Comparison of ENCODE assay signal across 1 cellular context in genomic region chr5:74865799-74866652, GRCh38.
TF ChIP-seq lines count a peak whose summit lies in the region.

A gene with protein sequence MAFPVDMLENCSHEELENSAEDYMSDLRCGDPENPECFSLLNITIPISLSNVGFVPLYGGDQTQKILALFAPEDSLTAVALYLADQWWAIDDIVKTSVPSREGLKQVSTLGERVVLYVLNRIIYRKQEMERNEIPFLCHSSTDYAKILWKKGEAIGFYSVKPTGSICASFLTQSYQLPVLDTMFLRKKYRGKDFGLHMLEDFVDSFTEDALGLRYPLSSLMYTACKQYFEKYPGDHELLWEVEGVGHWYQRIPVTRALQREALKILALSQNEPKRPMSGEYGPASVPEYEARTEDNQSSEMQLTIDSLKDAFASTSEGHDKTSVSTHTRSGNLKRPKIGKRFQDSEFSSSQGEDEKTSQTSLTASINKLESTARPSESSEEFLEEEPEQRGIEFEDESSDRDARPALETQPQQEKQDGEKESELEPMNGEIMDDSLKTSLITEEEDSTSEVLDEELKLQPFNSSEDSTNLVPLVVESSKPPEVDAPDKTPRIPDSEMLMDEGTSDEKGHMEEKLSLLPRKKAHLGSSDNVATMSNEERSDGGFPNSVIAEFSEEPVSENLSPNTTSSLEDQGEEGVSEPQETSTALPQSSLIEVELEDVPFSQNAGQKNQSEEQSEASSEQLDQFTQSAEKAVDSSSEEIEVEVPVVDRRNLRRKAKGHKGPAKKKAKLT (minus strand): TSS chr5:74866387. CDS start chr5:74841676, 24,711 bp downstream.

TF ChIP-seq in HepG2, 621 proteins besides CTCF, POLR2A, EP300 and RAD21 (continued from another document and continues in another):
- TF ChIP-seq, protein P1, sequence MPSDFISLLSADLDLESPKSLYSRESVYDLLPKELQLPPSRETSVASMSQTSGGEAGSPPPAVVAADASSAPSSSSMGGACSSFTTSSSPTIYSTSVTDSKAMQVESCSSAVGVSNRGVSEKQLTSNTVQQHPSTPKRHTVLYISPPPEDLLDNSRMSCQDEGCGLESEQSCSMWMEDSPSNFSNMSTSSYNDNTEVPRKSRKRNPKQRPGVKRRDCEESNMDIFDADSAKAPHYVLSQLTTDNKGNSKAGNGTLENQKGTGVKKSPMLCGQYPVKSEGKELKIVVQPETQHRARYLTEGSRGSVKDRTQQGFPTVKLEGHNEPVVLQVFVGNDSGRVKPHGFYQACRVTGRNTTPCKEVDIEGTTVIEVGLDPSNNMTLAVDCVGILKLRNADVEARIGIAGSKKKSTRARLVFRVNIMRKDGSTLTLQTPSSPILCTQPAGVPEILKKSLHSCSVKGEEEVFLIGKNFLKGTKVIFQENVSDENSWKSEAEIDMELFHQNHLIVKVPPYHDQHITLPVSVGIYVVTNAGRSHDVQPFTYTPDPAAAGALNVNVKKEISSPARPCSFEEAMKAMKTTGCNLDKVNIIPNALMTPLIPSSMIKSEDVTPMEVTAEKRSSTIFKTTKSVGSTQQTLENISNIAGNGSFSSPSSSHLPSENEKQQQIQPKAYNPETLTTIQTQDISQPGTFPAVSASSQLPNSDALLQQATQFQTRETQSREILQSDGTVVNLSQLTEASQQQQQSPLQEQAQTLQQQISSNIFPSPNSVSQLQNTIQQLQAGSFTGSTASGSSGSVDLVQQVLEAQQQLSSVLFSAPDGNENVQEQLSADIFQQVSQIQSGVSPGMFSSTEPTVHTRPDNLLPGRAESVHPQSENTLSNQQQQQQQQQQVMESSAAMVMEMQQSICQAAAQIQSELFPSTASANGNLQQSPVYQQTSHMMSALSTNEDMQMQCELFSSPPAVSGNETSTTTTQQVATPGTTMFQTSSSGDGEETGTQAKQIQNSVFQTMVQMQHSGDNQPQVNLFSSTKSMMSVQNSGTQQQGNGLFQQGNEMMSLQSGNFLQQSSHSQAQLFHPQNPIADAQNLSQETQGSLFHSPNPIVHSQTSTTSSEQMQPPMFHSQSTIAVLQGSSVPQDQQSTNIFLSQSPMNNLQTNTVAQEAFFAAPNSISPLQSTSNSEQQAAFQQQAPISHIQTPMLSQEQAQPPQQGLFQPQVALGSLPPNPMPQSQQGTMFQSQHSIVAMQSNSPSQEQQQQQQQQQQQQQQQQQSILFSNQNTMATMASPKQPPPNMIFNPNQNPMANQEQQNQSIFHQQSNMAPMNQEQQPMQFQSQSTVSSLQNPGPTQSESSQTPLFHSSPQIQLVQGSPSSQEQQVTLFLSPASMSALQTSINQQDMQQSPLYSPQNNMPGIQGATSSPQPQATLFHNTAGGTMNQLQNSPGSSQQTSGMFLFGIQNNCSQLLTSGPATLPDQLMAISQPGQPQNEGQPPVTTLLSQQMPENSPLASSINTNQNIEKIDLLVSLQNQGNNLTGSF (CRISPR knock-in tag; IDR thresholded peaks at IDR 0.05) = no peak
- TF ChIP-seq CC2D1A (CRISPR knock-in tag; IDR thresholded peaks at IDR 0.05) (no peak), RBFOX2 (IDR thresholded peaks at IDR 0.05; ENCODE audit: low read depth, low read length) (peak; percentile 95), ARID4A (CRISPR knock-in tag; IDR thresholded peaks at IDR 0.05; ENCODE audit: borderline replicate concordance) (no peak), ZNF263 (CRISPR knock-in tag; IDR thresholded peaks at IDR 0.05) (peak; percentile 27; the same call in 1 of the 2 replicates), NFE2L1 (CRISPR knock-in tag; IDR thresholded peaks at IDR 0.05; ENCODE audit: borderline replicate concordance) (no peak), AGO2 (optimal IDR thresholded peaks at IDR 0.05; ENCODE audit: low read depth, low read length) (peak; percentile 46), TGIF2 (CRISPR knock-in tag; IDR thresholded peaks at IDR 0.05) (no peak), ZNF552 (CRISPR knock-in tag; IDR thresholded peaks at IDR 0.05; ENCODE audit: borderline replicate concordance) (no peak), ZNF235 (CRISPR knock-in tag; IDR thresholded peaks at IDR 0.05; ENCODE audit: borderline replicate concordance) (no peak), IRX3 (CRISPR knock-in tag; IDR thresholded peaks at IDR 0.05; ENCODE audit: borderline replicate concordance, low read depth) (peak; percentile 46; the same call in 1 of the 2 replicates), TAF1 (CRISPR knock-in tag; IDR thresholded peaks at IDR 0.05) (peak; percentile 71; the same call in 1 of the 2 replicates), ELF3 (CRISPR knock-in tag; IDR thresholded peaks at IDR 0.05) (no peak), POGK (CRISPR knock-in tag; conservative IDR thresholded peaks at IDR 0.05) (peak; percentile 47; the same call in 1 of the 2 replicates), SALL1 (CRISPR knock-in tag; IDR thresholded peaks at IDR 0.05) (0 out of 2 replicates have a peak, but pooled peaks have one; percentile 32), MED13 (CRISPR knock-in tag; IDR thresholded peaks at IDR 0.05) (peak; percentile 62; the same call in 1 of the 2 replicates), KLF9 (CRISPR knock-in tag; IDR thresholded peaks at IDR 0.05; ENCODE audit: low read depth) (no peak), MTF1 (CRISPR knock-in tag; IDR thresholded peaks at IDR 0.05) (no peak), DZIP1 (CRISPR knock-in tag; IDR thresholded peaks at IDR 0.05) (no peak), YEATS4 (CRISPR knock-in tag; IDR thresholded peaks at IDR 0.05; ENCODE audit: borderline replicate concordance) (peak; percentile 48; the same call in 1 of the 2 replicates), SNAI1 (CRISPR knock-in tag; IDR thresholded peaks at IDR 0.05; ENCODE audit: borderline replicate concordance) (no peak), KDM5A (IDR thresholded peaks at IDR 0.05; ENCODE audit: borderline replicate concordance, low read length) (no peak), PITX1 (CRISPR knock-in tag; IDR thresholded peaks at IDR 0.05) (0 out of 2 replicates have a peak, but pooled peaks have one; percentile 43), TMF1 (CRISPR knock-in tag; IDR thresholded peaks at IDR 0.05; ENCODE audit: low read depth) (peak; percentile 25), ZNF616 (CRISPR knock-in tag; IDR thresholded peaks at IDR 0.05; ENCODE audit: low read depth) (0 out of 2 replicates have a peak, but pooled peaks have one; percentile 2), YY1 (IDR thresholded peaks at IDR 0.05; ENCODE audit: insufficient read depth, insufficient replicate concordance, low read depth, low read length) (peak; percentile 87), GZF1 (CRISPR knock-in tag; IDR thresholded peaks at IDR 0.05) (no peak), CBX1 (IDR thresholded peaks at IDR 0.05; ENCODE audit: low read depth) (peak; percentile 22), SMYD3 (CRISPR knock-in tag; IDR thresholded peaks at IDR 0.05) (no peak), ATF7-NPFF (CRISPR knock-in tag; IDR thresholded peaks at IDR 0.05; ENCODE audit: low read depth) (peak; percentile 52; the same call in 1 of the 2 replicates), ZNF747 (CRISPR knock-in tag; IDR thresholded peaks at IDR 0.05; ENCODE audit: borderline replicate concordance) (no peak), ZNF292 (CRISPR knock-in tag; IDR thresholded peaks at IDR 0.05; ENCODE audit: borderline replicate concordance, low read depth) (no peak), ZFX (CRISPR knock-in tag; IDR thresholded peaks at IDR 0.05; ENCODE audit: low read depth) (peak; percentile 72), ZEB1 (IDR thresholded peaks at IDR 0.05; ENCODE audit: insufficient replicate concordance, low read depth) (peak; percentile 48)
- TF ChIP-seq, protein P2, sequence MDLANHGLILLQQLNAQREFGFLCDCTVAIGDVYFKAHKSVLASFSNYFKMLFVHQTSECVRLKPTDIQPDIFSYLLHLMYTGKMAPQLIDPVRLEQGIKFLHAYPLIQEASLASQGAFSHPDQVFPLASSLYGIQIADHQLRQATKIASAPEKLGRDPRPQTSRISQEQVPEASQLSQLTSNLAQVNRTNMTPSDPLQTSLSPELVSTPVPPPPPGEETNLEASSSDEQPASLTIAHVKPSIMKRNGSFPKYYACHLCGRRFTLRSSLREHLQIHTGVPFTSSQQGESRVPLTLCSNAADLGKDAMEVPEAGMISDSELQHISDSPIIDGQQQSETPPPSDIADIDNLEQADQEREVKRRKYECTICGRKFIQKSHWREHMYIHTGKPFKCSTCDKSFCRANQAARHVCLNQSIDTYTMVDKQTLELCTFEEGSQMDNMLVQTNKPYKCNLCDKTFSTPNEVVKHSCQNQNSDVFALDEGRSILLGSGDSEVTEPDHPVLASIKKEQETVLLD (CRISPR knock-in tag; IDR thresholded peaks at IDR 0.05; ENCODE audit: low read depth) = peak; percentile 72; the same call in 1 of the 2 replicates
- TF ChIP-seq, protein P3, sequence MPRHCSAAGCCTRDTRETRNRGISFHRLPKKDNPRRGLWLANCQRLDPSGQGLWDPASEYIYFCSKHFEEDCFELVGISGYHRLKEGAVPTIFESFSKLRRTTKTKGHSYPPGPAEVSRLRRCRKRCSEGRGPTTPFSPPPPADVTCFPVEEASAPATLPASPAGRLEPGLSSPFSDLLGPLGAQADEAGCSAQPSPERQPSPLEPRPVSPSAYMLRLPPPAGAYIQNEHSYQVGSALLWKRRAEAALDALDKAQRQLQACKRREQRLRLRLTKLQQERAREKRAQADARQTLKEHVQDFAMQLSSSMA (CRISPR knock-in tag; IDR thresholded peaks at IDR 0.05) = no peak
- TF ChIP-seq, protein P4, sequence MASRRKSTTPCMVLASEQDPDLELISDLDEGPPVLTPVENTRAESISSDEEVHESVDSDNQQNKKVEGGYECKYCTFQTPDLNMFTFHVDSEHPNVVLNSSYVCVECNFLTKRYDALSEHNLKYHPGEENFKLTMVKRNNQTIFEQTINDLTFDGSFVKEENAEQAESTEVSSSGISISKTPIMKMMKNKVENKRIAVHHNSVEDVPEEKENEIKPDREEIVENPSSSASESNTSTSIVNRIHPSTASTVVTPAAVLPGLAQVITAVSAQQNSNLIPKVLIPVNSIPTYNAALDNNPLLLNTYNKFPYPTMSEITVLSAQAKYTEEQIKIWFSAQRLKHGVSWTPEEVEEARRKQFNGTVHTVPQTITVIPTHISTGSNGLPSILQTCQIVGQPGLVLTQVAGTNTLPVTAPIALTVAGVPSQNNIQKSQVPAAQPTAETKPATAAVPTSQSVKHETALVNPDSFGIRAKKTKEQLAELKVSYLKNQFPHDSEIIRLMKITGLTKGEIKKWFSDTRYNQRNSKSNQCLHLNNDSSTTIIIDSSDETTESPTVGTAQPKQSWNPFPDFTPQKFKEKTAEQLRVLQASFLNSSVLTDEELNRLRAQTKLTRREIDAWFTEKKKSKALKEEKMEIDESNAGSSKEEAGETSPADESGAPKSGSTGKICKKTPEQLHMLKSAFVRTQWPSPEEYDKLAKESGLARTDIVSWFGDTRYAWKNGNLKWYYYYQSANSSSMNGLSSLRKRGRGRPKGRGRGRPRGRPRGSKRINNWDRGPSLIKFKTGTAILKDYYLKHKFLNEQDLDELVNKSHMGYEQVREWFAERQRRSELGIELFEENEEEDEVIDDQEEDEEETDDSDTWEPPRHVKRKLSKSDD (CRISPR knock-in tag; IDR thresholded peaks at IDR 0.05; ENCODE audit: low read depth) = no peak; the same call in 1 of the 2 replicates
